Comparison of ENCODE assay signal across 1 cellular context in genomic region chr11:61361686-61362541, GRCh38.
TF ChIP-seq lines count a peak whose summit lies in the region.

Gene CYB561A3, minus strand, starts transcription at chr11:61361882. Its CDS starts 5,169 bp downstream, at chr11:61356713.
Gene TMEM138, plus strand, starts transcription at chr11:61362374. Its CDS starts 2,017 bp downstream, at chr11:61364391.

TF ChIP-seq in K562, 482 proteins besides CTCF, POLR2A, EP300 and RAD21 (continued from another document and continues in another):
- no peak for TF ChIP-seq RNF219 (CRISPR knock-in tag; IDR thresholded peaks at IDR 0.05)
- peak; percentile 92 to 95; a peak in 3 of 4 replicates for TF ChIP-seq UBTF (IDR thresholded peaks at IDR 0.05; ENCODE audit: borderline replicate concordance in 1 of 2, low read depth in 2 of 2, low read length in 2 of 2)
- peak in 1 of 2 experiments; percentile 72; a peak in 2 of 4 replicates for TF ChIP-seq TRIM24 (IDR thresholded peaks at IDR 0.05)
- no peak for TF ChIP-seq ZNF354B (CRISPR knock-in tag; IDR thresholded peaks at IDR 0.05)
- TF ChIP-seq ZBTB49 (CRISPR knock-in tag; IDR thresholded peaks at IDR 0.05; ENCODE audit: borderline replicate concordance): no peak
- TF ChIP-seq CHD7 (IDR thresholded peaks at IDR 0.05; ENCODE audit: low read depth, low read length): no peak
- TF ChIP-seq ZBTB17 (CRISPR knock-in tag; IDR thresholded peaks at IDR 0.05): no peak
- TF ChIP-seq EWSR1 (IDR thresholded peaks at IDR 0.05; ENCODE audit: borderline replicate concordance, low read depth, partially characterized antibody): no peak
- peak; percentile 52; the same call in 1 of the 2 replicates for TF ChIP-seq REST (CRISPR knock-in tag; IDR thresholded peaks at IDR 0.05; ENCODE audit: low read depth)
- no peak for TF ChIP-seq ARID3B (CRISPR knock-in tag; IDR thresholded peaks at IDR 0.05; ENCODE audit: borderline replicate concordance)
- TF ChIP-seq E4F1 (CRISPR knock-in tag; IDR thresholded peaks at IDR 0.05; ENCODE audit: borderline replicate concordance): no peak
- TF ChIP-seq ZNF408 (CRISPR knock-in tag; IDR thresholded peaks at IDR 0.05; ENCODE audit: low read depth): no peak
- no peak for TF ChIP-seq ZNF77 (CRISPR knock-in tag; IDR thresholded peaks at IDR 0.05)
- no peak for TF ChIP-seq ATF4 (CRISPR knock-in tag; IDR thresholded peaks at IDR 0.05)
- no peak for TF ChIP-seq GATAD2A (IDR thresholded peaks at IDR 0.05)
- no peak for TF ChIP-seq STAG1 (CRISPR knock-in tag; IDR thresholded peaks at IDR 0.05; ENCODE audit: borderline replicate concordance)
- no peak; the same call in 1 of the 2 replicates for TF ChIP-seq DPF2 (IDR thresholded peaks at IDR 0.05)
